In genomic region chr3:129248286-129248979, GRCh38 we compare ENCODE assay signal across 8 cellular contexts. TPM values are rescaled to one million over a fixed set of nuclear protein-coding genes. Genes with fewer than 3 reads are reported as not detected.
DNase-seq lines count a peak whose midpoint lies in the region; ATAC-seq and TF ChIP-seq lines count a peak whose summit lies in the region.

No MANE protein-coding gene starts in this region.

- CTCF ChIA-PET in WTC11 (lab: Charles Lee): interaction anchor here (1.0 to 4.2 kb wide), 5 partner anchors 31 to 279 kb away, joined by 4 to 48 read pairs (median 5); partner anchors contain the start of genes HMCES and RAB43

- no peaks in the 10 kb centered on the region for H3K27me3 ChIP-seq in HAP-1 (ENCODE audit: low read depth)

- DNase-seq in HAP-1 (ENCODE audit: low spot score in 2 of 2) (no peak), WTC11 (ENCODE audit: low spot score) (no peak), glutamatergic neuron (no peak), mucosa of gallbladder (ENCODE audit: low spot score) (no peak), HK-2 (ENCODE audit: unreplicated experiment) (no peak), NCI-H345 treated with DMSO at 0.1 percent for 48 hours (lab: John Stamatoyannopoulos, UW; ENCODE audit: unreplicated experiment) (no peak), NCI-H2196 treated with DMSO at 0.1 percent for 48 hours (lab: John Stamatoyannopoulos, UW; ENCODE audit: unreplicated experiment) (no peak)

- peaks cover 3% of the 10 kb centered on the region for H3K4me1 ChIP-seq in HAP-1

- ATAC-seq in WTC11: no peak

- peaks cover 21% of the 10 kb centered on the region for H3K36me3 ChIP-seq in HAP-1 (replicated peaks)

- TF ChIP-seq CTCF in WTC11 (IDR thresholded peaks at IDR 0.05): no peak
- no peak for TF ChIP-seq CTCF in glutamatergic neuron (IDR thresholded peaks at IDR 0.05; ENCODE audit: partially characterized antibody, unreplicated experiment)

- peak overlapping the region; percentile 79; the same call in 1 of the 2 replicates for H3K27ac Mint-ChIP-seq in WTC11
- peak overlapping the region; percentile 91 for H3K27ac Mint-ChIP-seq in glutamatergic neuron (ENCODE audit: unreplicated experiment)

- H3K4me3 Mint-ChIP-seq in WTC11: peak overlapping the region; percentile 88
- peak overlapping the region; percentile 96 for H3K4me3 Mint-ChIP-seq in glutamatergic neuron (ENCODE audit: unreplicated experiment)

- H3K4me1 Mint-ChIP-seq in WTC11 (peaks cover 15% of the 10 kb centered on the region), glutamatergic neuron (ENCODE audit: low read depth, unreplicated experiment) (peaks cover 4% of the 10 kb centered on the region)

- H3K9me3 Mint-ChIP-seq in WTC11 (no peaks in the 10 kb centered on the region), glutamatergic neuron (ENCODE audit: unreplicated experiment) (peaks cover 6% of the 10 kb centered on the region)

- in situ Hi-C loops in HAP-1 (cut with MboI; ENCODE audit: low sequenced_read_pairs): loop anchor here (5.0 kb wide), 1 partner anchor 276 kb away; no protein-coding TSS in a partner anchor

- H3K36me3 Mint-ChIP-seq in WTC11 (peaks cover 21% of the 10 kb centered on the region), glutamatergic neuron (ENCODE audit: unreplicated experiment) (no peaks in the 10 kb centered on the region)

- H3K4me3 ChIP-seq in HAP-1: peak overlapping the region; percentile 94
- peak overlapping the region; percentile 62 to 99 (median 79) for H3K4me3 ChIP-seq in skin epidermis

- H3K27ac ChIP-seq in skin epidermis: peak overlapping the region in 18 of 21 experiments; percentile 81 to 100 (median 95)

- no peaks in the 10 kb centered on the region for H3K9me3 ChIP-seq in HAP-1

- POLR2A ChIA-PET in WTC11 (lab: Charles Lee): interaction anchor here (1.0 to 2.2 kb wide), 2 partner anchors 68 to 125 kb away, joined by 3 to 12 read pairs; a partner anchor contains a TSS

- H3K27me3 Mint-ChIP-seq in WTC11 (ENCODE audit: low read depth) (no peaks in the 10 kb centered on the region), glutamatergic neuron (ENCODE audit: unreplicated experiment) (peaks cover 6% of the 10 kb centered on the region)

TF ChIP-seq in WTC11, 78 proteins besides CTCF, POLR2A, EP300 and RAD21:
- TF ChIP-seq ZSCAN18 (CRISPR knock-in tag; IDR thresholded peaks at IDR 0.05) (no peak), NFATC4 (CRISPR knock-in tag; IDR thresholded peaks at IDR 0.05) (no peak), FOXP1 (CRISPR knock-in tag; IDR thresholded peaks at IDR 0.05; ENCODE audit: borderline replicate concordance) (no peak), RORB (CRISPR knock-in tag; IDR thresholded peaks at IDR 0.05) (no peak), TCF7 (CRISPR knock-in tag; IDR thresholded peaks at IDR 0.05; ENCODE audit: low read depth) (no peak), NFYB (CRISPR knock-in tag; conservative IDR thresholded peaks at IDR 0.05; ENCODE audit: low read depth) (no peak), ERG (CRISPR knock-in tag; IDR thresholded peaks at IDR 0.05) (no peak), ZNF138 (CRISPR knock-in tag; conservative IDR thresholded peaks at IDR 0.05) (no peak), EMX1 (CRISPR knock-in tag; IDR thresholded peaks at IDR 0.05) (no peak), ELF4 (CRISPR knock-in tag; IDR thresholded peaks at IDR 0.05; ENCODE audit: low read depth) (no peak), ZMAT4 (CRISPR knock-in tag; IDR thresholded peaks at IDR 0.05) (no peak), ZNF219 (CRISPR knock-in tag; IDR thresholded peaks at IDR 0.05; ENCODE audit: borderline replicate concordance) (no peak), TP53 (CRISPR knock-in tag; IDR thresholded peaks at IDR 0.05) (no peak), OVOL2 (CRISPR knock-in tag; IDR thresholded peaks at IDR 0.05; ENCODE audit: borderline replicate concordance) (no peak), IRF1 (CRISPR knock-in tag; IDR thresholded peaks at IDR 0.05) (no peak), TEAD1 (CRISPR knock-in tag; IDR thresholded peaks at IDR 0.05) (no peak)
- TF ChIP-seq, protein P1, sequence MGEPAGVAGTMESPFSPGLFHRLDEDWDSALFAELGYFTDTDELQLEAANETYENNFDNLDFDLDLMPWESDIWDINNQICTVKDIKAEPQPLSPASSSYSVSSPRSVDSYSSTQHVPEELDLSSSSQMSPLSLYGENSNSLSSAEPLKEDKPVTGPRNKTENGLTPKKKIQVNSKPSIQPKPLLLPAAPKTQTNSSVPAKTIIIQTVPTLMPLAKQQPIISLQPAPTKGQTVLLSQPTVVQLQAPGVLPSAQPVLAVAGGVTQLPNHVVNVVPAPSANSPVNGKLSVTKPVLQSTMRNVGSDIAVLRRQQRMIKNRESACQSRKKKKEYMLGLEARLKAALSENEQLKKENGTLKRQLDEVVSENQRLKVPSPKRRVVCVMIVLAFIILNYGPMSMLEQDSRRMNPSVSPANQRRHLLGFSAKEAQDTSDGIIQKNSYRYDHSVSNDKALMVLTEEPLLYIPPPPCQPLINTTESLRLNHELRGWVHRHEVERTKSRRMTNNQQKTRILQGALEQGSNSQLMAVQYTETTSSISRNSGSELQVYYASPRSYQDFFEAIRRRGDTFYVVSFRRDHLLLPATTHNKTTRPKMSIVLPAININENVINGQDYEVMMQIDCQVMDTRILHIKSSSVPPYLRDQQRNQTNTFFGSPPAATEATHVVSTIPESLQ (CRISPR knock-in tag; IDR thresholded peaks at IDR 0.05): no peak
- TF ChIP-seq, protein P2, sequence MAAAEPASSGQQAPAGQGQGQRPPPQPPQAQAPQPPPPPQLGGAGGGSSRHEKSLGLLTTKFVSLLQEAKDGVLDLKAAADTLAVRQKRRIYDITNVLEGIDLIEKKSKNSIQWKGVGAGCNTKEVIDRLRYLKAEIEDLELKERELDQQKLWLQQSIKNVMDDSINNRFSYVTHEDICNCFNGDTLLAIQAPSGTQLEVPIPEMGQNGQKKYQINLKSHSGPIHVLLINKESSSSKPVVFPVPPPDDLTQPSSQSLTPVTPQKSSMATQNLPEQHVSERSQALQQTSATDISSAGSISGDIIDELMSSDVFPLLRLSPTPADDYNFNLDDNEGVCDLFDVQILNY (CRISPR knock-in tag; IDR thresholded peaks at IDR 0.05): no peak
- TF ChIP-seq, protein P3, sequence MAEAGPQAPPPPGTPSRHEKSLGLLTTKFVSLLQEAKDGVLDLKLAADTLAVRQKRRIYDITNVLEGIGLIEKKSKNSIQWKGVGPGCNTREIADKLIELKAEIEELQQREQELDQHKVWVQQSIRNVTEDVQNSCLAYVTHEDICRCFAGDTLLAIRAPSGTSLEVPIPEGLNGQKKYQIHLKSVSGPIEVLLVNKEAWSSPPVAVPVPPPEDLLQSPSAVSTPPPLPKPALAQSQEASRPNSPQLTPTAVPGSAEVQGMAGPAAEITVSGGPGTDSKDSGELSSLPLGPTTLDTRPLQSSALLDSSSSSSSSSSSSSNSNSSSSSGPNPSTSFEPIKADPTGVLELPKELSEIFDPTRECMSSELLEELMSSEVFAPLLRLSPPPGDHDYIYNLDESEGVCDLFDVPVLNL (CRISPR knock-in tag; IDR thresholded peaks at IDR 0.05; ENCODE audit: borderline replicate concordance, low read depth): no peak

RNA-seq across cellular contexts. Expression of gene COPG1, which starts 1.0 kb away (rescaled TPM):
- total RNA-seq in WTC11 (2021): 121 to 132 TPM (median 129 TPM) in 3 replicates
- total RNA-seq in glutamatergic neuron (ENCODE audit: unreplicated experiment): 152 TPM
- 216 TPM for total RNA-seq in mucosa of gallbladder

RNA-seq across cellular contexts. Expression of gene HMCES, which starts 30.2 kb away (rescaled TPM):
- total RNA-seq in WTC11 (2021): 44.0 to 49.5 TPM (median 47.7 TPM) in 3 replicates
- 37.7 TPM for total RNA-seq in glutamatergic neuron (ENCODE audit: unreplicated experiment)
- 44.3 TPM for total RNA-seq in mucosa of gallbladder
